1 cellular context compared by ENCODE assay signal in genomic region chr7:100177040-100178001, GRCh38.
TF ChIP-seq lines count a peak whose summit lies in the region.

A gene with protein sequence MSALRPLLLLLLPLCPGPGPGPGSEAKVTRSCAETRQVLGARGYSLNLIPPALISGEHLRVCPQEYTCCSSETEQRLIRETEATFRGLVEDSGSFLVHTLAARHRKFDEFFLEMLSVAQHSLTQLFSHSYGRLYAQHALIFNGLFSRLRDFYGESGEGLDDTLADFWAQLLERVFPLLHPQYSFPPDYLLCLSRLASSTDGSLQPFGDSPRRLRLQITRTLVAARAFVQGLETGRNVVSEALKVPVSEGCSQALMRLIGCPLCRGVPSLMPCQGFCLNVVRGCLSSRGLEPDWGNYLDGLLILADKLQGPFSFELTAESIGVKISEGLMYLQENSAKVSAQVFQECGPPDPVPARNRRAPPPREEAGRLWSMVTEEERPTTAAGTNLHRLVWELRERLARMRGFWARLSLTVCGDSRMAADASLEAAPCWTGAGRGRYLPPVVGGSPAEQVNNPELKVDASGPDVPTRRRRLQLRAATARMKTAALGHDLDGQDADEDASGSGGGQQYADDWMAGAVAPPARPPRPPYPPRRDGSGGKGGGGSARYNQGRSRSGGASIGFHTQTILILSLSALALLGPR (minus strand): TSS chr7:100177381. CDS start chr7:100177199, 182 bp downstream.
Gene STAG3 (plus strand): TSS chr7:100177918. CDS start chr7:100180557, 2,639 bp downstream.

TF ChIP-seq in K562, 482 proteins besides CTCF, POLR2A, EP300 and RAD21 (continued from another document and continues in another):
- TF ChIP-seq, protein P1, sequence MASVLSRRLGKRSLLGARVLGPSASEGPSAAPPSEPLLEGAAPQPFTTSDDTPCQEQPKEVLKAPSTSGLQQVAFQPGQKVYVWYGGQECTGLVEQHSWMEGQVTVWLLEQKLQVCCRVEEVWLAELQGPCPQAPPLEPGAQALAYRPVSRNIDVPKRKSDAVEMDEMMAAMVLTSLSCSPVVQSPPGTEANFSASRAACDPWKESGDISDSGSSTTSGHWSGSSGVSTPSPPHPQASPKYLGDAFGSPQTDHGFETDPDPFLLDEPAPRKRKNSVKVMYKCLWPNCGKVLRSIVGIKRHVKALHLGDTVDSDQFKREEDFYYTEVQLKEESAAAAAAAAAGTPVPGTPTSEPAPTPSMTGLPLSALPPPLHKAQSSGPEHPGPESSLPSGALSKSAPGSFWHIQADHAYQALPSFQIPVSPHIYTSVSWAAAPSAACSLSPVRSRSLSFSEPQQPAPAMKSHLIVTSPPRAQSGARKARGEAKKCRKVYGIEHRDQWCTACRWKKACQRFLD (CRISPR knock-in tag; IDR thresholded peaks at IDR 0.05): 0 out of 2 replicates have a peak, but pooled peaks have one; percentile 31
- TF ChIP-seq RNF2 (IDR thresholded peaks at IDR 0.05) (peak; percentile 55; the same call in 1 of the 2 replicates), YY1 (IDR thresholded peaks at IDR 0.05; ENCODE audit: borderline replicate concordance in 1 of 3, control insufficient read depth in 1 of 3, extremely low read depth in 1 of 3, insufficient read depth in 3 of 3, insufficient read length in 1 of 3, insufficient replicate concordance in 2 of 3, low read depth in 1 of 3, low read length in 2 of 3) (peak in 1 of 3 experiments; percentile 26), SP2 (IDR thresholded peaks at IDR 0.05; ENCODE audit: extremely low read depth, low read depth, low read length, poor library complexity, severe bottlenecking) (peak; percentile 58), DDX20 (tag; IDR thresholded peaks at IDR 0.05; ENCODE audit: low read depth) (no peak), ZMIZ1 (IDR thresholded peaks at IDR 0.05; ENCODE audit: low read depth in 2 of 2, low read length in 2 of 2) (no peak), PRMT5 (CRISPR knock-in tag; IDR thresholded peaks at IDR 0.05) (0 out of 2 replicates have a peak, but pooled peaks have one; percentile 65), GTF2B (IDR thresholded peaks at IDR 0.05; ENCODE audit: extremely low read depth, insufficient read length) (no peak), FOXP1 (CRISPR knock-in tag; IDR thresholded peaks at IDR 0.05) (peak; percentile 84; the same call in 1 of the 2 replicates), MLLT1 (IDR thresholded peaks at IDR 0.05) (peak in 1 of 2 experiments; percentile 64; a peak in 2 of 4 replicates), EP400 (IDR thresholded peaks at IDR 0.05) (peak; percentile 60; the same call in 1 of the 2 replicates), NCOA6 (IDR thresholded peaks at IDR 0.05) (no peak), HDAC8 (tag; IDR thresholded peaks at IDR 0.05) (0 out of 2 replicates have a peak, but pooled peaks have one; percentile 45), ID3 (CRISPR knock-in tag; IDR thresholded peaks at IDR 0.05) (no peak), ID3 (tag; IDR thresholded peaks at IDR 0.05) (0 out of 2 replicates have a peak, but pooled peaks have one; percentile 39), COPS2 (conservative IDR thresholded peaks at IDR 0.05) (no peak), TBP (optimal IDR thresholded peaks at IDR 0.05; ENCODE audit: low read depth, low read length) (peak; percentile 63), RHOXF2B (CRISPR knock-in tag; conservative IDR thresholded peaks at IDR 0.05) (no peak), ZNF12 (CRISPR knock-in tag; IDR thresholded peaks at IDR 0.05) (0 out of 2 replicates have a peak, but pooled peaks have one; percentile 29), FOXJ3 (CRISPR knock-in tag; IDR thresholded peaks at IDR 0.05) (no peak), ZNF324 (CRISPR knock-in tag; IDR thresholded peaks at IDR 0.05) (no peak), MYBL2 (IDR thresholded peaks at IDR 0.05; ENCODE audit: low read depth) (0 out of 2 replicates have a peak, but pooled peaks have one; percentile 18), MYBL2 (CRISPR knock-in tag; IDR thresholded peaks at IDR 0.05; ENCODE audit: borderline replicate concordance) (no peak), ETV6 (IDR thresholded peaks at IDR 0.05; ENCODE audit: borderline replicate concordance in 1 of 2, low read depth in 2 of 2, low read length in 1 of 2) (no peak), ETV6 (CRISPR knock-in tag; IDR thresholded peaks at IDR 0.05; ENCODE audit: borderline replicate concordance) (peak; percentile 73; the same call in 1 of the 2 replicates), ZNF146 (CRISPR knock-in tag; IDR thresholded peaks at IDR 0.05; ENCODE audit: unreplicated experiment) (peak; percentile 29), DMBX1 (CRISPR knock-in tag; IDR thresholded peaks at IDR 0.05; ENCODE audit: borderline replicate concordance) (0 out of 2 replicates have a peak, but pooled peaks have one; percentile 46), BRCA1 (IDR thresholded peaks at IDR 0.05) (no peak), BRCA1 (CRISPR knock-in tag; IDR thresholded peaks at IDR 0.05) (0 out of 2 replicates have a peak, but pooled peaks have one; percentile 65), RBFOX2 (IDR thresholded peaks at IDR 0.05; ENCODE audit: low read depth, low read length) (peak; percentile 70), USF1 (CRISPR knock-in tag; IDR thresholded peaks at IDR 0.05) (peak; percentile 71), KDM1A (IDR thresholded peaks at IDR 0.05) (0 out of 4 replicates have a peak, but pooled peaks of 1 of the 2 experiments have one; percentile 7)
- TF ChIP-seq, protein P2, sequence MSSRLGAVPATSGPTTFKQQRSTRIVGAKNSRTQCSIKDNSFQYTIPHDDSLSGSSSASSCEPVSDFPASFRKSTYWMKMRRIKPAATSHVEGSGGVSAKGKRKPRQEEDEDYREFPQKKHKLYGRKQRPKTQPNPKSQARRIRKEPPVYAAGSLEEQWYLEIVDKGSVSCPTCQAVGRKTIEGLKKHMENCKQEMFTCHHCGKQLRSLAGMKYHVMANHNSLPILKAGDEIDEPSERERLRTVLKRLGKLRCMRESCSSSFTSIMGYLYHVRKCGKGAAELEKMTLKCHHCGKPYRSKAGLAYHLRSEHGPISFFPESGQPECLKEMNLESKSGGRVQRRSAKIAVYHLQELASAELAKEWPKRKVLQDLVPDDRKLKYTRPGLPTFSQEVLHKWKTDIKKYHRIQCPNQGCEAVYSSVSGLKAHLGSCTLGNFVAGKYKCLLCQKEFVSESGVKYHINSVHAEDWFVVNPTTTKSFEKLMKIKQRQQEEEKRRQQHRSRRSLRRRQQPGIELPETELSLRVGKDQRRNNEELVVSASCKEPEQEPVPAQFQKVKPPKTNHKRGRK (tag; IDR thresholded peaks at IDR 0.05): peak; percentile 93
- TF ChIP-seq, protein P3, sequence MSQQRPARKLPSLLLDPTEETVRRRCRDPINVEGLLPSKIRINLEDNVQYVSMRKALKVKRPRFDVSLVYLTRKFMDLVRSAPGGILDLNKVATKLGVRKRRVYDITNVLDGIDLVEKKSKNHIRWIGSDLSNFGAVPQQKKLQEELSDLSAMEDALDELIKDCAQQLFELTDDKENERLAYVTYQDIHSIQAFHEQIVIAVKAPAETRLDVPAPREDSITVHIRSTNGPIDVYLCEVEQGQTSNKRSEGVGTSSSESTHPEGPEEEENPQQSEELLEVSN (IDR thresholded peaks at IDR 0.05; ENCODE audit: borderline replicate concordance in 1 of 2, extremely low read depth in 1 of 2, insufficient read depth in 1 of 2, insufficient read length in 1 of 2, low read depth in 1 of 2, low read length in 1 of 2, poor library complexity in 1 of 2, severe bottlenecking in 1 of 2): peak; percentile 97 to 98
- TF ChIP-seq, protein P4, sequence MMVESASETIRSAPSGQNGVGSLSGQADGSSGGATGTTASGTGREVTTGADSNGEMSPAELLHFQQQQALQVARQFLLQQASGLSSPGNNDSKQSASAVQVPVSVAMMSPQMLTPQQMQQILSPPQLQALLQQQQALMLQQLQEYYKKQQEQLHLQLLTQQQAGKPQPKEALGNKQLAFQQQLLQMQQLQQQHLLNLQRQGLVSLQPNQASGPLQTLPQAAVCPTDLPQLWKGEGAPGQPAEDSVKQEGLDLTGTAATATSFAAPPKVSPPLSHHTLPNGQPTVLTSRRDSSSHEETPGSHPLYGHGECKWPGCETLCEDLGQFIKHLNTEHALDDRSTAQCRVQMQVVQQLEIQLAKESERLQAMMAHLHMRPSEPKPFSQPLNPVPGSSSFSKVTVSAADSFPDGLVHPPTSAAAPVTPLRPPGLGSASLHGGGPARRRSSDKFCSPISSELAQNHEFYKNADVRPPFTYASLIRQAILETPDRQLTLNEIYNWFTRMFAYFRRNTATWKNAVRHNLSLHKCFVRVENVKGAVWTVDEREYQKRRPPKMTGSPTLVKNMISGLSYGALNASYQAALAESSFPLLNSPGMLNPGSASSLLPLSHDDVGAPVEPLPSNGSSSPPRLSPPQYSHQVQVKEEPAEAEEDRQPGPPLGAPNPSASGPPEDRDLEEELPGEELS (CRISPR knock-in tag; IDR thresholded peaks at IDR 0.05; ENCODE audit: borderline replicate concordance): peak; percentile 76; the same call in 1 of the 2 replicates
- TF ChIP-seq, protein P5, sequence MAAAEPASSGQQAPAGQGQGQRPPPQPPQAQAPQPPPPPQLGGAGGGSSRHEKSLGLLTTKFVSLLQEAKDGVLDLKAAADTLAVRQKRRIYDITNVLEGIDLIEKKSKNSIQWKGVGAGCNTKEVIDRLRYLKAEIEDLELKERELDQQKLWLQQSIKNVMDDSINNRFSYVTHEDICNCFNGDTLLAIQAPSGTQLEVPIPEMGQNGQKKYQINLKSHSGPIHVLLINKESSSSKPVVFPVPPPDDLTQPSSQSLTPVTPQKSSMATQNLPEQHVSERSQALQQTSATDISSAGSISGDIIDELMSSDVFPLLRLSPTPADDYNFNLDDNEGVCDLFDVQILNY (CRISPR knock-in tag; IDR thresholded peaks at IDR 0.05): peak; percentile 84; the same call in 1 of the 2 replicates
- TF ChIP-seq, protein P6, sequence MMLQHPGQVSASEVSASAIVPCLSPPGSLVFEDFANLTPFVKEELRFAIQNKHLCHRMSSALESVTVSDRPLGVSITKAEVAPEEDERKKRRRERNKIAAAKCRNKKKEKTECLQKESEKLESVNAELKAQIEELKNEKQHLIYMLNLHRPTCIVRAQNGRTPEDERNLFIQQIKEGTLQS (IDR thresholded peaks at IDR 0.05): peak; percentile 35; the same call in 1 of the 2 replicates
- TF ChIP-seq, protein P6 (CRISPR knock-in tag; conservative IDR thresholded peaks at IDR 0.05): no peak
- TF ChIP-seq, protein P7, sequence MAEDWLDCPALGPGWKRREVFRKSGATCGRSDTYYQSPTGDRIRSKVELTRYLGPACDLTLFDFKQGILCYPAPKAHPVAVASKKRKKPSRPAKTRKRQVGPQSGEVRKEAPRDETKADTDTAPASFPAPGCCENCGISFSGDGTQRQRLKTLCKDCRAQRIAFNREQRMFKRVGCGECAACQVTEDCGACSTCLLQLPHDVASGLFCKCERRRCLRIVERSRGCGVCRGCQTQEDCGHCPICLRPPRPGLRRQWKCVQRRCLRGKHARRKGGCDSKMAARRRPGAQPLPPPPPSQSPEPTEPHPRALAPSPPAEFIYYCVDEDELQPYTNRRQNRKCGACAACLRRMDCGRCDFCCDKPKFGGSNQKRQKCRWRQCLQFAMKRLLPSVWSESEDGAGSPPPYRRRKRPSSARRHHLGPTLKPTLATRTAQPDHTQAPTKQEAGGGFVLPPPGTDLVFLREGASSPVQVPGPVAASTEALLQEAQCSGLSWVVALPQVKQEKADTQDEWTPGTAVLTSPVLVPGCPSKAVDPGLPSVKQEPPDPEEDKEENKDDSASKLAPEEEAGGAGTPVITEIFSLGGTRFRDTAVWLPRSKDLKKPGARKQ (CRISPR knock-in tag; IDR thresholded peaks at IDR 0.05): peak; percentile 94
